In the genomic region with DNA sequence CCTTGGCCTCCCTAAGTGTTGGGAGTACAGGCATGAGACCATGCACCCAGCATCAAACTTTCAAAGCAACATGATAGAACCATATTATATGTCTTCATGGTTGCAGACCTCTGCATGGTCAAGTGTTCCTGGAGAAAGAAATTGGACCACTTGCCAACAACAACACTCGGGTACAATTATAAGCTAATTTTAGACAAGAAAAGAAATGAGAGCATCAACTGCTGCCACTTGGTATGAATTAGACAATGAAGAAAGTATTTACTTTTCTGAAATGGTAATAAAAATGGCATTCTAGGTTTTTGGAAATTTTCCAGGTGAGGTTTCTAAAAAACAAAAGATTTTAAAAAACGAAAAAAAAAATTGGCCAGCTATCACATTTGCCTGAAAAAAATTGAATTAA, we compare ENCODE assay signal across 1 cellular context.
TF ChIP-seq lines count a peak whose summit lies in the region.

No MANE protein-coding gene starts in this region.

TF ChIP-seq in HEK293, 187 proteins besides CTCF, POLR2A, EP300 and RAD21 (continued from another document):
- TF ChIP-seq, protein P1, sequence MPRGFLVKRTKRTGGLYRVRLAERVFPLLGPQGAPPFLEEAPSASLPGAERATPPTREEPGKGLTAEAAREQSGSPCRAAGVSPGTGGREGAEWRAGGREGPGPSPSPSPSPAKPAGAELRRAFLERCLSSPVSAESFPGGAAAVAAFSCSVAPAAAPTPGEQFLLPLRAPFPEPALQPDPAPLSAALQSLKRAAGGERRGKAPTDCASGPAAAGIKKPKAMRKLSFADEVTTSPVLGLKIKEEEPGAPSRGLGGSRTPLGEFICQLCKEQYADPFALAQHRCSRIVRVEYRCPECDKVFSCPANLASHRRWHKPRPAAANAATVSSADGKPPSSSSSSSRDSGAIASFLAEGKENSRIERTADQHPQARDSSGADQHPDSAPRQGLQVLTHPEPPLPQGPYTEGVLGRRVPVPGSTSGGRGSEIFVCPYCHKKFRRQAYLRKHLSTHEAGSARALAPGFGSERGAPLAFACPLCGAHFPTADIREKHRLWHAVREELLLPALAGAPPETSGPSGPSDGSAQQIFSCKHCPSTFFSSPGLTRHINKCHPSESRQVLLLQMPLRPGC (tag by site-specific recombination; IDR thresholded peaks at IDR 0.05) = no peak
- TF ChIP-seq FEZF1 (tag by site-specific recombination; IDR thresholded peaks at IDR 0.05) = peak; percentile 83
- TF ChIP-seq MEIS1 (CRISPR knock-in tag; IDR thresholded peaks at IDR 0.05; ENCODE audit: borderline replicate concordance) = no peak
- TF ChIP-seq WT1 (tag by site-specific recombination; IDR thresholded peaks at IDR 0.05) = peak; percentile 75
- no peak for TF ChIP-seq ZNF132 (tag by site-specific recombination; IDR thresholded peaks at IDR 0.05; ENCODE audit: borderline replicate concordance)
- TF ChIP-seq KLF8 (tag by site-specific recombination; IDR thresholded peaks at IDR 0.05) = peak; percentile 50; the same call in 1 of the 2 replicates
- no peak for TF ChIP-seq ZNF623 (tag by site-specific recombination; IDR thresholded peaks at IDR 0.05)
- TF ChIP-seq ZNF10 (tag by site-specific recombination; IDR thresholded peaks at IDR 0.05) = peak; percentile 53; the same call in 1 of the 2 replicates
- TF ChIP-seq, protein P2, sequence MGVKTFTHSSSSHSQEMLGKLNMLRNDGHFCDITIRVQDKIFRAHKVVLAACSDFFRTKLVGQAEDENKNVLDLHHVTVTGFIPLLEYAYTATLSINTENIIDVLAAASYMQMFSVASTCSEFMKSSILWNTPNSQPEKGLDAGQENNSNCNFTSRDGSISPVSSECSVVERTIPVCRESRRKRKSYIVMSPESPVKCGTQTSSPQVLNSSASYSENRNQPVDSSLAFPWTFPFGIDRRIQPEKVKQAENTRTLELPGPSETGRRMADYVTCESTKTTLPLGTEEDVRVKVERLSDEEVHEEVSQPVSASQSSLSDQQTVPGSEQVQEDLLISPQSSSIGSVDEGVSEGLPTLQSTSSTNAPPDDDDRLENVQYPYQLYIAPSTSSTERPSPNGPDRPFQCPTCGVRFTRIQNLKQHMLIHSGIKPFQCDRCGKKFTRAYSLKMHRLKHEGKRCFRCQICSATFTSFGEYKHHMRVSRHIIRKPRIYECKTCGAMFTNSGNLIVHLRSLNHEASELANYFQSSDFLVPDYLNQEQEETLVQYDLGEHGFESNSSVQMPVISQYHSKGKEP (tag by site-specific recombination; IDR thresholded peaks at IDR 0.05) = peak; percentile 84
- TF ChIP-seq, protein P3, sequence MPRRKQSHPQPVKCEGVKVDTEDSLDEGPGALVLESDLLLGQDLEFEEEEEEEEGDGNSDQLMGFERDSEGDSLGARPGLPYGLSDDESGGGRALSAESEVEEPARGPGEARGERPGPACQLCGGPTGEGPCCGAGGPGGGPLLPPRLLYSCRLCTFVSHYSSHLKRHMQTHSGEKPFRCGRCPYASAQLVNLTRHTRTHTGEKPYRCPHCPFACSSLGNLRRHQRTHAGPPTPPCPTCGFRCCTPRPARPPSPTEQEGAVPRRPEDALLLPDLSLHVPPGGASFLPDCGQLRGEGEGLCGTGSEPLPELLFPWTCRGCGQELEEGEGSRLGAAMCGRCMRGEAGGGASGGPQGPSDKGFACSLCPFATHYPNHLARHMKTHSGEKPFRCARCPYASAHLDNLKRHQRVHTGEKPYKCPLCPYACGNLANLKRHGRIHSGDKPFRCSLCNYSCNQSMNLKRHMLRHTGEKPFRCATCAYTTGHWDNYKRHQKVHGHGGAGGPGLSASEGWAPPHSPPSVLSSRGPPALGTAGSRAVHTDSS (tag by site-specific recombination; IDR thresholded peaks at IDR 0.05) = no peak
- TF ChIP-seq ZEB2 (tag by site-specific recombination; IDR thresholded peaks at IDR 0.05) = 0 out of 2 replicates have a peak, but pooled peaks have one; percentile 53
- 0 out of 2 replicates have a peak, but pooled peaks have one; percentile 23 for TF ChIP-seq ZBTB17 (tag by site-specific recombination; IDR thresholded peaks at IDR 0.05)
- TF ChIP-seq KLF10 (tag by site-specific recombination; IDR thresholded peaks at IDR 0.05) = 0 out of 2 replicates have a peak, but pooled peaks have one; percentile 41
- TF ChIP-seq IKZF3 (tag by site-specific recombination; IDR thresholded peaks at IDR 0.05) = 0 out of 2 replicates have a peak, but pooled peaks have one; percentile 34
- TF ChIP-seq, protein P4, sequence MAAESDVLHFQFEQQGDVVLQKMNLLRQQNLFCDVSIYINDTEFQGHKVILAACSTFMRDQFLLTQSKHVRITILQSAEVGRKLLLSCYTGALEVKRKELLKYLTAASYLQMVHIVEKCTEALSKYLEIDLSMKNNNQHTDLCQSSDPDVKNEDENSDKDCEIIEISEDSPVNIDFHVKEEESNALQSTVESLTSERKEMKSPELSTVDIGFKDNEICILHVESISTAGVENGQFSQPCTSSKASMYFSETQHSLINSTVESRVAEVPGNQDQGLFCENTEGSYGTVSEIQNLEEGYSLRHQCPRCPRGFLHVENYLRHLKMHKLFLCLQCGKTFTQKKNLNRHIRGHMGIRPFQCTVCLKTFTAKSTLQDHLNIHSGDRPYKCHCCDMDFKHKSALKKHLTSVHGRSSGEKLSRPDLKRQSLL (tag by site-specific recombination; IDR thresholded peaks at IDR 0.05) = peak; percentile 24; the same call in 1 of the 2 replicates
- 0 out of 2 replicates have a peak, but pooled peaks have one; percentile 17 for TF ChIP-seq ZNF366 (tag by site-specific recombination; conservative IDR thresholded peaks at IDR 0.05)
- no peak for TF ChIP-seq ZNF473 (tag by site-specific recombination; IDR thresholded peaks at IDR 0.05)
- no peak for TF ChIP-seq ZBTB48 (tag by site-specific recombination; IDR thresholded peaks at IDR 0.05)
TF ChIP-seq in HEK293: peak in this region for 20.
